ENCODE assay signal across 10 cellular contexts in the genomic region with DNA sequence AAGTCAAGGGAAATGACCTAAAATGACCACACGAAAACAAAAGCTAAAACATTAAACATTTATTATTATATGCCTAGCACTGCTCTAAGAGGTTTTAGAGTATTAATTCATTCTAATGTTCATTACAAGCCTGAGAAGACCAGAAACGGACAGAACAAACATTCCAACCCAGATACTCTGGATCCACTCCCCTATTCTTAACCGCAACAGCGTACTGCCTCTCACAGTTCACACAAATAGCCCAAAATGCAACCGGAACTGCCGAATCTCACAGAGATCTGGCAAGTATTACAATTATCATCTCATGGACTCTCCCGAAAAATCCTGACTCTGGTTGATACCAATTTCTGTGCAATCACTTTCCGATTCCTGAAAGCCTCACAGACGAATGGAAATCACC. TPM values are rescaled to one million over a fixed set of nuclear protein-coding genes. Genes with fewer than 3 reads are reported as not detected.
DNase-seq lines count a peak whose midpoint lies in the region; ATAC-seq, FAIRE-seq and TF ChIP-seq lines count a peak whose summit lies in the region.
"Had no signal": no experiment of that assay in that cellular context is flagged by ENCODE, and none has a peak within 500 bp of the region (broad histone marks: within the 10 kb centered on the region; RNA-seq: fewer than 3 reads in every experiment).

No MANE protein-coding gene starts in this region.

- TF ChIP-seq CTCF in PC-9 (conservative IDR thresholded peaks at IDR 0.05) (no peak), esophagus muscularis mucosa (IDR thresholded peaks at IDR 0.05) (no peak), progenitor cell of endocrine pancreas (IDR thresholded peaks at IDR 0.05; ENCODE audit: unreplicated experiment) (no peak)

- H3K36me3 Mint-ChIP-seq in activated CD4-positive, alpha-beta T cell treated with anti-CD3 and anti-CD28 coated beads for 36 hours (ENCODE audit: low read depth), result peaks cover 34% of the 10 kb centered on the region
- H3K36me3 Mint-ChIP-seq in progenitor cell of endocrine pancreas (ENCODE audit: insufficient read depth), result peaks cover 44% of the 10 kb centered on the region

- H3K27me3 ChIP-seq in PC-9 (ENCODE audit: insufficient read depth, low read depth) (no peaks in the 10 kb centered on the region), esophagus muscularis mucosa (no peaks in the 10 kb centered on the region)

- CTCF ChIA-PET in activated CD4-positive, alpha-beta T cell treated with anti-CD3 and anti-CD28 coated beads for 36 hours (lab: Charles Lee), result interaction anchor here (0.9 to 1.4 kb wide), 2 partner anchors 18 to 56 kb away, joined by 3 read pairs; no protein-coding TSS in a partner anchor
- CTCF ChIA-PET in PC-9 (lab: Charles Lee), result no interaction called here

- POLR2A ChIA-PET in activated CD4-positive, alpha-beta T cell treated with anti-CD3 and anti-CD28 coated beads for 36 hours (lab: Charles Lee), result interaction anchor here (0.7 kb wide), 2 partner anchors 76 to 718 kb away, joined by 3 read pairs; no protein-coding TSS in a partner anchor
- POLR2A ChIA-PET in PC-9 (lab: Charles Lee; ENCODE audit: unreplicated experiment), result no interaction called here

- DNase-seq in activated CD4-positive, alpha-beta T cell treated with anti-CD3 and anti-CD28 coated beads for 36 hours, result no peak
- no peak for DNase-seq in activated CD4-positive, alpha-beta T cell treated with anti-CD3 and anti-CD28 coated beads, Interleukin-2, amount 50 U/mL, for 4 hours
- DNase-seq in PC-9 (no peak), esophagus muscularis mucosa (ENCODE audit: extremely low spot score) (no peak), progenitor cell of endocrine pancreas (ENCODE audit: low spot score, unreplicated experiment) (no peak), GM19239 (ENCODE audit: insufficient read length, low spot score) (no peak)
- DNase-seq in stimulated activated CD4-positive, alpha-beta T cell treated with anti-CD3 and anti-CD28 coated beads, Interleukin-2, amount 100 ng/mL, for 24 hours, result no peak

- H3K4me3 ChIP-seq in PC-9 (no peak overlapping the region; the same call in 1 of the 2 replicates), esophagus muscularis mucosa (peak overlapping the region; percentile 63 to 85 (median 75))

- no peaks in the 10 kb centered on the region for H3K9me2 ChIP-seq in PC-9 (ENCODE audit: insufficient read depth)

- no peak for FAIRE-seq in GM19239 (lab: Jason Lieb, UNC)

- H3K9me3 ChIP-seq in PC-9 (ENCODE audit: insufficient read depth, low read depth) (peaks cover 28% of the 10 kb centered on the region), esophagus muscularis mucosa (peaks cover 0 to 12% (median 7%) of the 10 kb centered on the region in 4 donors)

- peak overlapping the region; percentile 93 for H3K4me3 Mint-ChIP-seq in activated CD4-positive, alpha-beta T cell treated with anti-CD3 and anti-CD28 coated beads for 36 hours
- peak overlapping the region; percentile 99 for H3K4me3 Mint-ChIP-seq in progenitor cell of endocrine pancreas (ENCODE audit: low read depth)

- peaks cover 1% of the 10 kb centered on the region for H3K27me3 Mint-ChIP-seq in activated CD4-positive, alpha-beta T cell treated with anti-CD3 and anti-CD28 coated beads for 36 hours
- no peaks in the 10 kb centered on the region for H3K27me3 Mint-ChIP-seq in progenitor cell of endocrine pancreas

- no peaks in the 10 kb centered on the region; the same call in 1 of the 2 replicates for H3K4me1 ChIP-seq in PC-9 (replicated peaks; ENCODE audit: insufficient read depth)
- H3K4me1 ChIP-seq in esophagus muscularis mucosa, result peaks cover 13 to 23% (median 20%) of the 10 kb centered on the region in 4 donors

- H3K36me3 ChIP-seq in PC-9 (ENCODE audit: low read depth) (peaks cover 3% of the 10 kb centered on the region; the same call in 1 of the 2 replicates), esophagus muscularis mucosa (peaks cover 0 to 10% (median 5%) of the 10 kb centered on the region in 4 donors)

- no peak for TF ChIP-seq EP300 in esophagus muscularis mucosa (IDR thresholded peaks at IDR 0.05)

- peaks cover 7% of the 10 kb centered on the region; the same call in 1 of the 2 replicates for H3K79me2 ChIP-seq in PC-9 (ENCODE audit: low read depth)

- ATAC-seq in activated CD4-positive, alpha-beta T cell treated with anti-CD3 and anti-CD28 coated beads for 36 hours, result no peak
- no peak for ATAC-seq in HG03439 (IDR thresholded peaks at IDR 0.05; ENCODE audit: unreplicated experiment)
- ATAC-seq: esophagus mucosa had no signal

- H3K4me1 Mint-ChIP-seq in activated CD4-positive, alpha-beta T cell treated with anti-CD3 and anti-CD28 coated beads for 36 hours, result peaks cover 38% of the 10 kb centered on the region
- H3K4me1 Mint-ChIP-seq in progenitor cell of endocrine pancreas (ENCODE audit: low read depth), result peaks cover 14% of the 10 kb centered on the region

- H3K27ac Mint-ChIP-seq in activated CD4-positive, alpha-beta T cell treated with anti-CD3 and anti-CD28 coated beads for 36 hours, result no peak overlapping the region
- H3K27ac Mint-ChIP-seq in progenitor cell of endocrine pancreas, result no peak overlapping the region

- TF ChIP-seq POLR2A in esophagus muscularis mucosa (IDR thresholded peaks at IDR 0.05; ENCODE audit: low read depth), result no peak

- no peaks in the 10 kb centered on the region for H3F3A ChIP-seq in PC-9 (ENCODE audit: insufficient read depth, low read depth)

- 62% methylated on average over 9 of the region's 9 CpGs for WGBS in esophagus muscularis mucosa

- H4K20me1 ChIP-seq in PC-9 (ENCODE audit: insufficient read depth), result no peaks in the 10 kb centered on the region

- H3K4me2 ChIP-seq in PC-9, result peak overlapping the region; percentile 85; the same call in 1 of the 2 replicates

- peaks cover 7% of the 10 kb centered on the region for H3K9me3 Mint-ChIP-seq in activated CD4-positive, alpha-beta T cell treated with anti-CD3 and anti-CD28 coated beads for 36 hours (ENCODE audit: low read depth)
- H3K9me3 Mint-ChIP-seq in progenitor cell of endocrine pancreas (ENCODE audit: low read depth), result peaks cover 48% of the 10 kb centered on the region

- no TSS peak for BruUV-seq in PC-9 (replicated peaks; lab: Mats Ljungman, UMichigan)

- H3K27ac ChIP-seq in PC-9, result no peak overlapping the region
- H3K27ac ChIP-seq in esophagus muscularis mucosa (replicated peaks in 1 of 4), result peak overlapping the region; percentile 77 to 79 (median 78)
- H3K27ac ChIP-seq: A549 had no signal

- intact Hi-C loops in activated CD4-positive, alpha-beta T cell treated with anti-CD3 and anti-CD28 coated beads for 36 hours (cut with DNase I, micrococcal nuclease), result no loop called here
- intact Hi-C loops in PC-9 (cut with micrococcal nuclease; ENCODE audit: unreplicated experiment), result no loop called here
- intact Hi-C loops in esophagus muscularis mucosa (cut with DNase I), result no loop called here

- H2AFZ ChIP-seq in PC-9, result no peak overlapping the region

RNA-seq across cellular contexts. Expression of gene ZNF780B, which starts 1.4 kb away (rescaled TPM):
- 10 to 100 TPM; 17.4 to 18.8 TPM for total RNA-seq in activated CD4-positive, alpha-beta T cell treated with anti-CD3 and anti-CD28 coated beads for 36 hours
- 13.1 and 20.0 TPM in 2 replicates for total RNA-seq in PC-9 (2021)
- total RNA-seq in esophagus muscularis mucosa, result 10 to 100 TPM in 3 of 4 donors, 1 to 10 TPM in 1; 8.6 to 23.3 (median 18.0) TPM
- total RNA-seq in progenitor cell of endocrine pancreas, result 40.6 and 45.9 TPM in 2 replicates

RNA-seq across cellular contexts. Expression of gene ZNF780A, which starts 36.1 kb away (rescaled TPM):
- 10 to 100 TPM; 19.2 to 19.4 TPM for total RNA-seq in activated CD4-positive, alpha-beta T cell treated with anti-CD3 and anti-CD28 coated beads for 36 hours
- total RNA-seq in PC-9 (2021) (14.6 and 15.5 TPM in 2 replicates), esophagus muscularis mucosa (10 to 100 TPM; 10.6 to 19.1 (median 14.9) TPM), progenitor cell of endocrine pancreas (25.5 and 27.4 TPM in 2 replicates)

RNA-seq across cellular contexts. Expression of gene ZNF546, which starts 57.8 kb away (rescaled TPM):
- 1 to 10 TPM; 6.3 to 6.9 TPM for total RNA-seq in activated CD4-positive, alpha-beta T cell treated with anti-CD3 and anti-CD28 coated beads for 36 hours
- total RNA-seq in PC-9 (2021), result 1.9 and 3.6 TPM in 2 replicates
- total RNA-seq in esophagus muscularis mucosa, result 1 to 10 TPM; 3.6 to 8.5 (median 5.5) TPM
- 5.1 and 5.9 TPM in 2 replicates for total RNA-seq in progenitor cell of endocrine pancreas
